8 cellular contexts compared by ENCODE assay signal in the genomic region with DNA sequence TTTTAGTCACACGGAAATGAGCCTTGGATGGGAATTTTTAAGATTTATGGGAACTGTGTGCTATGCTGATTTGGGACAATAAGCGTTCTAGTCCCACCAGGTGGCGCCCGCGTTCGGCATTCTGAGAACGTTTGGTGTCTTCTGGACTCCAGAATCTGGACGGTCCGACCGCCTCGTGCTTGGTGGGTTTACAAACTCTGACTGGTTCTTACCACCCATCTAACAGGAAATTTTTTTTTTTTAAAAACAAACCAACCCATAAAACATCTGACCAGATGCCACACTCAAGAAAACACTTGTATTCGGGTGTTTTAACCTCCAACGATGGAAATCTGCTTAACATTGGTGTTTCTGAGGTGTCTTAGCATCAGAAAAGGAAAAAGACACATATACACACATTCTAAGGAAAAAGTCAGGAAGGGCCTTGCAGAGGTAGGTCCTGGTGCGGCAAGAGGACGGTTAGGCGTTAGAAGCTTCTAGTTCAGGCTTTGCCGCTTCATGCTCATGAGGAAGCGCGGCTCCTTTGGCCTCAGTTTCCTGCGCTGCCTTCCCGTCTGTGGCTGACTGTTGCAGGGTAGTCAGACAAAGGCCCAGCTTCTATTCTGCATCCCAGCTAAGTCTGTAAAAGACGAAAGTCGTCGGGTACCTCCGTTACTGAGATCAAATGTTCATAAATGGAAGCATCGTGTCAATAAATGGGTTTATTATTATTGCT. TPM values are rescaled to one million over a fixed set of nuclear protein-coding genes. Genes with fewer than 3 reads are reported as not detected.
A peak's percentile ranks its signal among the peaks of the same experiment; 100 is the strongest.
DNase-seq lines count a peak whose midpoint lies in the region; ATAC-seq, FAIRE-seq and TF ChIP-seq lines count a peak whose summit lies in the region.

No MANE protein-coding gene starts in this region.

- peak overlapping the region; percentile 88 for H3K4me3 ChIP-seq in parathyroid adenoma (ENCODE audit: low read depth, low read length)
- peak overlapping the region; percentile 98 to 99 for H3K4me3 ChIP-seq in tibial artery

- peak overlapping the region; percentile 77 for H3K4me2 ChIP-seq in parathyroid adenoma (ENCODE audit: low read length)

- peak; percentile 89 for DNase-seq in NCI-H1105 (lab: John Stamatoyannopoulos, UW)
- peak; percentile 63 for DNase-seq in SW480 (ENCODE audit: low spot score)
- peak; percentile 95 for DNase-seq in cardiac septum (ENCODE audit: low spot score)
- DNase-seq in tibial artery: peak; percentile 95

- H3K79me2 ChIP-seq in parathyroid adenoma: no peaks in the 10 kb centered on the region

- H3K9me3 ChIP-seq in parathyroid adenoma (ENCODE audit: control insufficient read depth, low read length): no peaks in the 10 kb centered on the region
- no peaks in the 10 kb centered on the region for H3K9me3 ChIP-seq in tibial artery

- TF ChIP-seq CTCF in parathyroid adenoma (IDR thresholded peaks at IDR 0.05) (peak; percentile 67), tibial artery (IDR thresholded peaks at IDR 0.05) (peak; percentile 81 to 90)

- WGBS in adipose tissue, 3 donors: 7 to 13% (median 8%) methylated on average over 26 of the region's 26 CpGs

- peak; percentile 94 for FAIRE-seq in G401.6 (lab: Jason Lieb, UNC)

- ATAC-seq in GM21447 (IDR thresholded peaks at IDR 0.05; ENCODE audit: unreplicated experiment): no peak

- H3K36me3 ChIP-seq in parathyroid adenoma (ENCODE audit: control insufficient read depth, insufficient read depth, low read length) (no peaks in the 10 kb centered on the region), tibial artery (no peaks in the 10 kb centered on the region)

- no peaks in the 10 kb centered on the region for H3K4me1 ChIP-seq in parathyroid adenoma
- H3K4me1 ChIP-seq in tibial artery: peaks cover 0 to 27% (median 12%) of the 10 kb centered on the region in 4 donors

- H3K27ac ChIP-seq in adipose tissue (ENCODE audit: low read depth, low read length) (peak overlapping the region; percentile 42), parathyroid adenoma (peak overlapping the region; percentile 6), tibial artery (peak overlapping the region; percentile 87 to 90)

- H3K27me3 ChIP-seq in parathyroid adenoma (ENCODE audit: control insufficient read depth, insufficient read depth, low read length) (no peaks in the 10 kb centered on the region), tibial artery (no peaks in the 10 kb centered on the region)

- peak overlapping the region; percentile 85 for H2AFZ ChIP-seq in parathyroid adenoma

- intact Hi-C loops in cardiac septum (cut with DNase I) (loop anchor here (2.0 to 5.0 kb wide), 5 partner anchors 24 to 348 kb away; a partner anchor contains a TSS), tibial artery (cut with DNase I; ENCODE audit: low total_unique reads) (loop anchor here (2.0 to 10.0 kb wide), 3 partner anchors 30 to 278 kb away; no protein-coding TSS in a partner anchor)

- no peak overlapping the region for H3K9ac ChIP-seq in parathyroid adenoma

RNA-seq across cellular contexts. Expression of a gene that starts 0.8 kb away (rescaled TPM):
- polyA plus RNA-seq in adipose tissue: 10 to 100 TPM in 1 of 3 donors, 1 to 10 TPM in 2; 2.2 to 12.3 (median 7.6) TPM
- total RNA-seq in cardiac septum: 11.3 TPM

RNA-seq across cellular contexts. Expression of a gene that starts 22.3 kb away (rescaled TPM):
- polyA plus RNA-seq in adipose tissue: 10 to 100 TPM; 29.5 to 57.5 (median 42.1) TPM
- 27.8 TPM for total RNA-seq in cardiac septum

RNA-seq across cellular contexts. Expression of a gene that starts 50.2 kb away (rescaled TPM):
- polyA plus RNA-seq in adipose tissue: 10 to 100 TPM; 24.3 to 69.4 (median 64.1) TPM
- total RNA-seq in cardiac septum: 242 TPM

Comparison
In these comparisons a context has a peak if more than half of its experiments do, and no peak if none do; other contexts are left out.
1. H3K27ac ChIP-seq: peak in every context shown above with its lines; median percentile 88 in tibial artery; 42 in adipose tissue; 6 in parathyroid adenoma.